Comparison of ENCODE assay signal across 19 cellular contexts in the genomic region with DNA sequence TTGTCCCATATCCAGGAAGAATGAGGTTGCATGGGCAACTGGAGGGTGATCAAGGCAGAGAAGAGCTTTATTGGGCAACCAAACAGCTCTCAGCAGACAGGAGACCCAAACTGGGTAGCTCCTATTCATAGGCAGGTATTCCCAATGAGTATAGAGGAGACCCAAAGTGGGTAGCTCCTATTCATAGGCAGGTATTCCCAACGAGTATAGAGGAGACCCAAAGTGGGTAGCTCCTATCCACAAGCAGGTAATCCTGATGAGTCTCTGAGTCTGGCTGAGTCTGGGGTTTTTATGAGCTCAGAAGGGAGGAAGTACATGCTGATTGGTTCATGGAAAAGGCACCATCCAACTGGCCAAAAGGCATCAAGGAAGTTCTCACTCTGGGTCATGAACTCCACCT.
"Had no signal": no experiment of that assay in that cellular context is flagged by ENCODE, and none has a peak within 500 bp of the region (broad histone marks: within the 10 kb centered on the region; RNA-seq: fewer than 3 reads in every experiment).

No MANE protein-coding gene starts in this region.

- H3K4me3 ChIP-seq: colonic mucosa, heart left ventricle, mucosa of descending colon, sigmoid colon, skin epidermis, stomach, uterus had no signal

- H3K27me3 ChIP-seq: colonic mucosa, foreskin keratinocyte, heart left ventricle, sigmoid colon, stomach, uterus had no signal

- H3K36me3 Mint-ChIP-seq: type B pancreatic cell had no signal

- H3K36me3 ChIP-seq: colonic mucosa, heart left ventricle, sigmoid colon, stomach, uterus had no signal

- H3K4me1 ChIP-seq: colonic mucosa, foreskin keratinocyte, uterus had no signal

- H3K4me3 Mint-ChIP-seq: naive thymus-derived CD8-positive, alpha-beta T cell; stimulated activated naive B cell treated with anti-CD40 and anti-IgM and Interleukin-4, amounts not matched to agents 10 μg/mL and 1 μg/mL and 100 μg/mL, for 72 hours; type B pancreatic cell had no signal

- ATAC-seq: foreskin keratinocyte; left lobe of liver; mucosa of descending colon; naive thymus-derived CD8-positive, alpha-beta T cell had no signal

- H3K9me3 ChIP-seq: colonic mucosa, sigmoid colon, uterus had no signal

- H3K27ac Mint-ChIP-seq: naive thymus-derived CD8-positive, alpha-beta T cell; stimulated activated naive B cell treated with anti-CD40 and anti-IgM and Interleukin-4, amounts not matched to agents 10 μg/mL and 1 μg/mL and 100 μg/mL, for 72 hours; type B pancreatic cell had no signal

- H3K27ac ChIP-seq: colonic mucosa, foreskin keratinocyte, heart left ventricle, sigmoid colon, skin epidermis, stomach, uterus had no signal

- H3K27me3 Mint-ChIP-seq: naive thymus-derived CD8-positive, alpha-beta T cell; stimulated activated naive B cell treated with anti-CD40 and anti-IgM and Interleukin-4, amounts not matched to agents 10 μg/mL and 1 μg/mL and 100 μg/mL, for 72 hours; type B pancreatic cell had no signal

- DNase-seq: colonic mucosa; dermis blood vessel endothelial cell; foreskin keratinocyte; heart left ventricle; hypothalamus; islet precursor cell; mammary epithelial cell; mucosa of descending colon; naive thymus-derived CD8-positive, alpha-beta T cell; sigmoid colon; stimulated activated CD4-positive, alpha-beta T cell treated with anti-CD3 and anti-CD28 coated beads, Interleukin-2, amount 100 ng/mL, for 24 hours; stimulated activated CD4-positive, alpha-beta T cell treated with anti-CD3 and anti-CD28 coated beads, Interleukin-4, amount 100 ng/mL, for 4 hours; stimulated activated naive B cell treated with anti-CD40 and anti-IgM and Interleukin-4, amounts not matched to agents 10 μg/mL and 1 μg/mL and 100 μg/mL, for 72 hours; stomach; substantia nigra; uterus had no signal
